2 cellular contexts compared by ENCODE assay signal in the genomic region with DNA sequence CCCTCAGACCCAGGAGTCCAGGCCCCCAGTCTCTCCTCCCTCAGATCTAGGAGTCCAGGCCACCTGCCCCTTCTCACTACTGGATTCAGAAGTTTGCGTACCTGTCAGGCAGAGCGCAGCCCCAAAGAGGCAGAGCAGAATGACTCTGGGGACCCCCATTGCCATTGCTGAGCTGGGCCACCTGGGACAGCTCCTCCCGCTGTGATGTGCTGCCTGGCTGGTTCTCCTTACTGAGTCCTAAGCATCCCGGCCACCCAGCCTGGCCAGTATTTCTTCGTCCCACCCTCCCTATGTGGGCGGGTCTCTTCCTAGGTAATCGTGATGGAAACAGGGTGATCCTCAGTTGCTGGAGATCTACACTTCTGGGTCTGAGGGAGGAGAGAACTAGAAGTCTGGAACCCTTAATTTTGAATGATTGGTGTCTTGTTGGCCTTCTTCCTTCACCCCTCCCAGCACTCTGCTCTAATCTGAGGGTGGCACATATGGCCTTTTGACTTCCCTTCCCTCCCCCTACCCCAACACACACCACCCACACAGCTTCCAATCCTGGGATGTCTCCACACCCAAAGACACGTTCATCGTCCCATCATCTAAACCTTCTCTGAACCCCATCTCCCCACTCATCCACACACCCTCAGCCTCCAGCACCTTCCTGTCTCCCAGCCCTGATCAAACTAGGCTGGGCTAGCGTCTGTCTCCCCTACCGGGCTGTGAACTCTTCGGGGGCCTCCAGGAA.
TF ChIP-seq lines count a peak whose summit lies in the region.

A gene with protein sequence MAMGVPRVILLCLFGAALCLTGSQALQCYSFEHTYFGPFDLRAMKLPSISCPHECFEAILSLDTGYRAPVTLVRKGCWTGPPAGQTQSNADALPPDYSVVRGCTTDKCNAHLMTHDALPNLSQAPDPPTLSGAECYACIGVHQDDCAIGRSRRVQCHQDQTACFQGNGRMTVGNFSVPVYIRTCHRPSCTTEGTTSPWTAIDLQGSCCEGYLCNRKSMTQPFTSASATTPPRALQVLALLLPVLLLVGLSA (minus strand): TSS at position 232 of the 736 bp plus-strand sequence. CDS start 67 bp downstream, at position 165.

TF ChIP-seq in GM23338, 12 proteins besides CTCF, POLR2A, EP300 and RAD21:
- no peak for TF ChIP-seq ZNF114 (CRISPR knock-in tag; IDR thresholded peaks at IDR 0.05)
- TF ChIP-seq NANOG (IDR thresholded peaks at IDR 0.05; ENCODE audit: borderline replicate concordance): no peak
- no peak for TF ChIP-seq STAT1 (IDR thresholded peaks at IDR 0.05; ENCODE audit: unreplicated experiment)
- TF ChIP-seq, protein P1, sequence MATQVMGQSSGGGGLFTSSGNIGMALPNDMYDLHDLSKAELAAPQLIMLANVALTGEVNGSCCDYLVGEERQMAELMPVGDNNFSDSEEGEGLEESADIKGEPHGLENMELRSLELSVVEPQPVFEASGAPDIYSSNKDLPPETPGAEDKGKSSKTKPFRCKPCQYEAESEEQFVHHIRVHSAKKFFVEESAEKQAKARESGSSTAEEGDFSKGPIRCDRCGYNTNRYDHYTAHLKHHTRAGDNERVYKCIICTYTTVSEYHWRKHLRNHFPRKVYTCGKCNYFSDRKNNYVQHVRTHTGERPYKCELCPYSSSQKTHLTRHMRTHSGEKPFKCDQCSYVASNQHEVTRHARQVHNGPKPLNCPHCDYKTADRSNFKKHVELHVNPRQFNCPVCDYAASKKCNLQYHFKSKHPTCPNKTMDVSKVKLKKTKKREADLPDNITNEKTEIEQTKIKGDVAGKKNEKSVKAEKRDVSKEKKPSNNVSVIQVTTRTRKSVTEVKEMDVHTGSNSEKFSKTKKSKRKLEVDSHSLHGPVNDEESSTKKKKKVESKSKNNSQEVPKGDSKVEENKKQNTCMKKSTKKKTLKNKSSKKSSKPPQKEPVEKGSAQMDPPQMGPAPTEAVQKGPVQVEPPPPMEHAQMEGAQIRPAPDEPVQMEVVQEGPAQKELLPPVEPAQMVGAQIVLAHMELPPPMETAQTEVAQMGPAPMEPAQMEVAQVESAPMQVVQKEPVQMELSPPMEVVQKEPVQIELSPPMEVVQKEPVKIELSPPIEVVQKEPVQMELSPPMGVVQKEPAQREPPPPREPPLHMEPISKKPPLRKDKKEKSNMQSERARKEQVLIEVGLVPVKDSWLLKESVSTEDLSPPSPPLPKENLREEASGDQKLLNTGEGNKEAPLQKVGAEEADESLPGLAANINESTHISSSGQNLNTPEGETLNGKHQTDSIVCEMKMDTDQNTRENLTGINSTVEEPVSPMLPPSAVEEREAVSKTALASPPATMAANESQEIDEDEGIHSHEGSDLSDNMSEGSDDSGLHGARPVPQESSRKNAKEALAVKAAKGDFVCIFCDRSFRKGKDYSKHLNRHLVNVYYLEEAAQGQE (IDR thresholded peaks at IDR 0.05; ENCODE audit: unreplicated experiment): peak; percentile 51
- no peak for TF ChIP-seq POLR2AphosphoS5 (IDR thresholded peaks at IDR 0.05; ENCODE audit: low read depth)
- TF ChIP-seq, protein P2, sequence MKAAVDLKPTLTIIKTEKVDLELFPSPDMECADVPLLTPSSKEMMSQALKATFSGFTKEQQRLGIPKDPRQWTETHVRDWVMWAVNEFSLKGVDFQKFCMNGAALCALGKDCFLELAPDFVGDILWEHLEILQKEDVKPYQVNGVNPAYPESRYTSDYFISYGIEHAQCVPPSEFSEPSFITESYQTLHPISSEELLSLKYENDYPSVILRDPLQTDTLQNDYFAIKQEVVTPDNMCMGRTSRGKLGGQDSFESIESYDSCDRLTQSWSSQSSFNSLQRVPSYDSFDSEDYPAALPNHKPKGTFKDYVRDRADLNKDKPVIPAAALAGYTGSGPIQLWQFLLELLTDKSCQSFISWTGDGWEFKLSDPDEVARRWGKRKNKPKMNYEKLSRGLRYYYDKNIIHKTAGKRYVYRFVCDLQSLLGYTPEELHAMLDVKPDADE (IDR thresholded peaks at IDR 0.05): no peak
- no peak for TF ChIP-seq ZNF331 (CRISPR knock-in tag; IDR thresholded peaks at IDR 0.05; ENCODE audit: low read depth)

TF ChIP-seq in H1, 55 proteins besides CTCF, POLR2A, EP300 and RAD21:
- TF ChIP-seq MAFK (IDR thresholded peaks at IDR 0.05; ENCODE audit: low read depth, low read length) (no peak), TAF1 (IDR thresholded peaks at IDR 0.05; ENCODE audit: low read depth, low read length) (no peak), SP2 (IDR thresholded peaks at IDR 0.05; ENCODE audit: low read length) (no peak), SUZ12 (IDR thresholded peaks at IDR 0.05; ENCODE audit: low read length) (no peak), RBBP5 (IDR thresholded peaks at IDR 0.05; ENCODE audit: borderline replicate concordance, low read depth, low read length) (no peak), ASH2L (IDR thresholded peaks at IDR 0.05; ENCODE audit: low read length) (no peak), CBX8 (IDR thresholded peaks at IDR 0.05; ENCODE audit: borderline replicate concordance, low read depth, low read length) (no peak), JUN (IDR thresholded peaks at IDR 0.05; ENCODE audit: low read depth, low read length) (no peak)
